ENCODE assay signal across 14 cellular contexts in genomic region chr1:184802739-184803492, GRCh38. TPM values are rescaled to one million over a fixed set of nuclear protein-coding genes. Genes with fewer than 3 reads are reported as not detected.
A peak's percentile ranks its signal among the peaks of the same experiment; 100 is the strongest.
DNase-seq lines count a peak whose midpoint lies in the region; ATAC-seq and TF ChIP-seq lines count a peak whose summit lies in the region.
"Had no signal": no experiment of that assay in that cellular context is flagged by ENCODE, and none has a peak within 500 bp of the region (broad histone marks: within the 10 kb centered on the region; RNA-seq: fewer than 3 reads in every experiment).

No MANE protein-coding gene starts in this region.

- H3K4me1 ChIP-seq in PC-3 (ENCODE audit: insufficient read depth, low read length) = peaks cover 28% of the 10 kb centered on the region

- DNase-seq in AG09319 (ENCODE audit: extremely low read depth, low read depth) (peak; percentile 82), PC-3 (peak; percentile 42), fibroblast of the conjunctiva (ENCODE audit: low read depth) (peak; percentile 40), NCI-H526 treated with DMSO at 0.1 percent for 48 hours (lab: John Stamatoyannopoulos, UW) (no peak), posterior vena cava (ENCODE audit: low spot score) (no peak), GM19238 (ENCODE audit: insufficient read length, low spot score) (no peak)
- no peak for DNase-seq in activated CD4-positive, alpha-beta T cell treated with anti-CD3 and anti-CD28 coated beads, Interleukin-2, amount 50 U/mL, for 48 hours
- DNase-seq: activated CD4-positive, alpha-beta T cell treated with anti-CD3 and anti-CD28 coated beads for 4 hours; DMS79; effector memory CD4-positive, alpha-beta T cell; kidney; posterior cingulate gyrus had no signal

- H3K4me2 ChIP-seq in PC-3 (ENCODE audit: low read length) = peak overlapping the region; percentile 15; the same call in 1 of the 2 replicates

- POLR2A ChIA-PET in PC-3 (lab: Charles Lee; ENCODE audit: unreplicated experiment) = no interaction called here

- H3K9me3 ChIP-seq in PC-3 (ENCODE audit: low read length) = no peaks in the 10 kb centered on the region
- H3K9me3 ChIP-seq: tibial nerve had no signal

- TF ChIP-seq CTCF in AG09319 (IDR thresholded peaks at IDR 0.05; ENCODE audit: low read depth, low read length) (no peak), PC-3 (conservative IDR thresholded peaks at IDR 0.05; ENCODE audit: low read depth, low read length) (no peak)

- peaks cover 4% of the 10 kb centered on the region for H3F3A ChIP-seq in PC-3 (ENCODE audit: low read length, unreplicated experiment)

- peak overlapping the region; percentile 40; the same call in 1 of the 2 replicates for H3K9ac ChIP-seq in PC-3 (ENCODE audit: low read length)

- H2AFZ ChIP-seq in PC-3 (ENCODE audit: low read length) = no peak overlapping the region

- no peaks in the 10 kb centered on the region for H4K20me1 ChIP-seq in PC-3 (ENCODE audit: low read length)

- H3K27me3 ChIP-seq in PC-3 (ENCODE audit: low read length) = no peaks in the 10 kb centered on the region
- H3K27me3 ChIP-seq: tibial nerve had no signal

- no peaks in the 10 kb centered on the region for H3K9me2 ChIP-seq in PC-3 (replicated peaks; ENCODE audit: low read length)

- H3K27ac ChIP-seq in PC-3 (ENCODE audit: low read length) = peak overlapping the region; percentile 73
- H3K27ac ChIP-seq: tibial nerve had no signal

- peak; percentile 56 for ATAC-seq in HG02610 (IDR thresholded peaks at IDR 0.05; ENCODE audit: unreplicated experiment)
- ATAC-seq in PC-3 = peak; percentile 23

- H3K36me3 ChIP-seq in PC-3 (ENCODE audit: low read depth, low read length) = no peaks in the 10 kb centered on the region

- no peaks in the 10 kb centered on the region for H3K79me2 ChIP-seq in PC-3 (ENCODE audit: low read length)

- CTCF ChIA-PET in PC-3 (lab: Charles Lee) = no interaction called here

- H3K4me3 ChIP-seq in PC-3 (ENCODE audit: low read length) = no peak overlapping the region
- H3K4me3 ChIP-seq: tibial nerve had no signal

- no TSS peak for BruUV-seq in PC-3 (replicated peaks; lab: Mats Ljungman, UMichigan)

- intact Hi-C loops in PC-3 (cut with micrococcal nuclease) (no loop called here), posterior vena cava (cut with DNase I) (loop anchor here in 1 of 2 donors (10.0 kb wide), 1 partner anchor 362 kb away; no protein-coding TSS in a partner anchor)

RNA-seq across cellular contexts. Expression of gene EDEM3, which starts 48.3 kb away (rescaled TPM):
- total RNA-seq in PC-3 (2014; rRNA removed) (12.8 and 16.2 TPM in 2 replicates), posterior vena cava (10 to 100 TPM; 39.3 to 41.6 TPM)

Comparison
In these comparisons a context has a peak if more than half of its experiments do, and no peak if none do; other contexts are left out.
1. DNase-seq: peak in AG09319 (single experiment), PC-3 (single experiment) and fibroblast of the conjunctiva (single experiment); none in NCI-H526 treated with DMSO at 0.1 percent for 48 hours (single experiment), posterior vena cava (single experiment), GM19238 (single experiment) and activated CD4-positive, alpha-beta T cell treated with anti-CD3 and anti-CD28 coated beads, Interleukin-2, amount 50 U/mL, for 48 hours (0 of 2).